13 cellular contexts compared by ENCODE assay signal in genomic region chr20:41234546-41234945, GRCh38.
A peak's percentile ranks its signal among the peaks of the same experiment; 100 is the strongest.
DNase-seq lines count a peak whose midpoint lies in the region; ATAC-seq and TF ChIP-seq lines count a peak whose summit lies in the region.
"Had no signal": no experiment of that assay in that cellular context is flagged by ENCODE, and none has a peak within 500 bp of the region (broad histone marks: within the 10 kb centered on the region; RNA-seq: fewer than 3 reads in every experiment).

No MANE protein-coding gene starts in this region.

- H3K9me3 ChIP-seq in gastroesophageal sphincter, result no peaks in the 10 kb centered on the region
- no peaks in the 10 kb centered on the region for H3K9me3 ChIP-seq in muscle layer of duodenum (ENCODE audit: control insufficient read depth in 1 of 2, low read length in 2 of 2)
- H3K9me3 ChIP-seq in thyroid gland, result no peaks in the 10 kb centered on the region
- H3K9me3 ChIP-seq: SJSA1 had no signal

- H3K4me1 ChIP-seq in gastroesophageal sphincter (peaks cover 32 to 61% (median 37%) of the 10 kb centered on the region in 3 donors), muscle layer of duodenum (ENCODE audit: control insufficient read depth in 1 of 2, insufficient read depth in 2 of 2, low read length in 2 of 2) (peaks cover 16 to 26% of the 10 kb centered on the region in 2 donors), thyroid gland (peaks cover 27 to 36% of the 10 kb centered on the region in 2 donors)

- no peak for TF ChIP-seq CTCF in gastroesophageal sphincter (IDR thresholded peaks at IDR 0.05)
- no peak for TF ChIP-seq CTCF in thyroid gland (IDR thresholded peaks at IDR 0.05)

- ATAC-seq in gastroesophageal sphincter, result peak; percentile 20
- no peak for ATAC-seq in HG03457 (IDR thresholded peaks at IDR 0.05; ENCODE audit: unreplicated experiment)
- ATAC-seq in HG02678 (IDR thresholded peaks at IDR 0.05; ENCODE audit: unreplicated experiment), result no peak
- no peak for ATAC-seq in HG03175 (IDR thresholded peaks at IDR 0.05; ENCODE audit: unreplicated experiment)

- WGBS in gastroesophageal sphincter (ENCODE audit: low coverage in 1 of 2), 2 donors, result 10 to 14% methylated on average over 3 to 4 of the region's 4 CpGs
- WGBS in thyroid gland, 2 donors, result 9 to 12% methylated on average over 4 of the region's 4 CpGs

- intact Hi-C loops in thyroid gland (cut with DNase I), result no loop called here

- peak; percentile 50 to 56 for DNase-seq in thyroid gland
- DNase-seq in activated naive CD4-positive, alpha-beta T cell treated with anti-CD3 and anti-CD28 coated beads, Interleukin-2, amount 50 U/mL, for 16 hours, result no peak
- DNase-seq: activated T-cell treated with anti-CD3 and anti-CD28 coated beads, Interleukin-2, amount 50 U/mL, for 48 hours; NCI-H526; nephron progenitor cell; stimulated activated CD4-positive, alpha-beta T cell treated with anti-CD3 and anti-CD28 coated beads, Interleukin-2, amount 100 ng/mL, for 48 hours had no signal

- peaks cover 0 to 5% of the 10 kb centered on the region in 2 donors for H3K36me3 ChIP-seq in gastroesophageal sphincter
- H3K36me3 ChIP-seq in muscle layer of duodenum (ENCODE audit: control insufficient read depth in 1 of 2, insufficient read depth in 2 of 2, low read length in 2 of 2), result no peaks in the 10 kb centered on the region
- no peaks in the 10 kb centered on the region for H3K36me3 ChIP-seq in thyroid gland
- H3K36me3 ChIP-seq: SJSA1 had no signal

- TF ChIP-seq POLR2A in gastroesophageal sphincter (IDR thresholded peaks at IDR 0.05) (no peak), thyroid gland (IDR thresholded peaks at IDR 0.05) (no peak)

- H3K4me3 ChIP-seq in gastroesophageal sphincter (no peak overlapping the region), muscle layer of duodenum (ENCODE audit: low read depth in 1 of 2, low read length in 2 of 2) (no peak overlapping the region), thyroid gland (replicated peaks in 1 of 3) (no peak overlapping the region)
- H3K4me3 ChIP-seq: SJSA1 had no signal

- no peak for TF ChIP-seq EP300 in gastroesophageal sphincter (IDR thresholded peaks at IDR 0.05)

- H3K27me3 ChIP-seq in gastroesophageal sphincter (no peaks in the 10 kb centered on the region), muscle layer of duodenum (ENCODE audit: low read depth, low read length) (no peaks in the 10 kb centered on the region), thyroid gland (no peaks in the 10 kb centered on the region)
- H3K27me3 ChIP-seq: SJSA1 had no signal

- H3K27ac ChIP-seq in angular gyrus (ENCODE audit: low read depth, low read length), result peak overlapping the region; percentile 97
- H3K27ac ChIP-seq in gastroesophageal sphincter, result peak overlapping the region; percentile 39 to 87 (median 82)
- peak overlapping the region; percentile 11 for H3K27ac ChIP-seq in muscle layer of duodenum (ENCODE audit: low read length)
- peak overlapping the region; percentile 75 to 91 (median 82) for H3K27ac ChIP-seq in thyroid gland

Comparison
In these comparisons a context has a peak if more than half of its experiments do, and no peak if none do; other contexts are left out.
1. H3K27ac ChIP-seq: peak in every context shown above with its lines; median percentile 97 in angular gyrus; 82 in gastroesophageal sphincter; 82 in thyroid gland; 11 in muscle layer of duodenum.